ENCODE assay signal across 9 cellular contexts in the genomic region with DNA sequence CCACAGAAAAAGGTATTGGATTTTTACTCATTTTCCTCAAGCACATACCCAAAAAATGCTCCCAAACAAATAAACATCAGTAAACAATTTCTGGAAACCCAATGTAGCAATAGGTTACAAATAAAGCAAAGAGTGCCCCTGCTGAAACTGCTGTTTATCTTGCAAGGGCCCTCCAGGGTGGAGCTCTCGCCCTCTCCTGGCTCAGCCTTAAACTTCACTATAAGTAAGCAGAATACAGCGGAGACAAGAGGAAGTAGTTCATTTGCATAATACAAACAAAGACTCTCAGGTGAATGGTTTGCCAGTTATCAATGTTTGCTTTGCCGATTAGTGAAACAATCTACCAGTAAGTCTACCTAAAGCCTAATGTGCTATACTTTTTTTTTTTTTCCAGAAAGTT.
A peak's percentile ranks its signal among the peaks of the same experiment; 100 is the strongest.
DNase-seq lines count a peak whose midpoint lies in the region; ATAC-seq, FAIRE-seq and TF ChIP-seq lines count a peak whose summit lies in the region.
"Had no signal": no experiment of that assay in that cellular context is flagged by ENCODE, and none has a peak within 500 bp of the region (broad histone marks: within the 10 kb centered on the region; RNA-seq: fewer than 3 reads in every experiment).

No MANE protein-coding gene starts in this region.

- no peak overlapping the region for H3K4me3 Mint-ChIP-seq in Calu3 (ENCODE audit: low read depth, unreplicated experiment)
- H3K4me3 Mint-ChIP-seq in stimulated activated effector memory CD8-positive, alpha-beta T cell treated with anti-CD3 and anti-CD28 coated beads, Interleukin-12 subunit alpha, Interleukin-12 subunit beta, amount 100 ng/mL, for 72 hours = no peak overlapping the region
- H3K4me3 Mint-ChIP-seq: central memory CD8-positive, alpha-beta T cell had no signal

- H3K36me3 Mint-ChIP-seq in Calu3 (ENCODE audit: insufficient read depth, unreplicated experiment) = no peaks in the 10 kb centered on the region
- H3K36me3 Mint-ChIP-seq in stimulated activated effector memory CD8-positive, alpha-beta T cell treated with anti-CD3 and anti-CD28 coated beads, Interleukin-12 subunit alpha, Interleukin-12 subunit beta, amount 100 ng/mL, for 72 hours = no peaks in the 10 kb centered on the region

- no peaks in the 10 kb centered on the region for H3K4me1 ChIP-seq in K562 (replicated peaks in 1 of 2; ENCODE audit: control insufficient read depth in 2 of 2, insufficient read depth in 2 of 2, low read length in 2 of 2)

- no peaks in the 10 kb centered on the region for H3K79me2 ChIP-seq in K562 (ENCODE audit: control insufficient read depth, insufficient read depth, low read length)

- TF ChIP-seq POLR2A in K562 (conservative IDR thresholded peaks at IDR 0.05) = no peak

- BruUV-seq in Calu3 (replicated peaks; lab: Mats Ljungman, UMichigan) = no TSS peak
- no TSS peak for BruUV-seq in K562 (replicated peaks; lab: Mats Ljungman, UMichigan)

- in situ Hi-C loops in K562 (cut with MboI) = no loop called here

- intact Hi-C loops in Calu3 (cut with micrococcal nuclease; ENCODE audit: unreplicated experiment) (loop anchor here (5.0 kb wide), 1 partner anchor 1040 kb away; no protein-coding TSS in a partner anchor), K562 (cut with micrococcal nuclease) (no loop called here)

- 2% methylated on average over 3 of the region's 3 CpGs for WGBS in K562 (ENCODE audit: insufficient coverage, low coverage, missing lambda C conversion rate)

- CTCF ChIA-PET in Calu3 (lab: Charles Lee) (interaction anchor here (0.7 to 1.0 kb wide), 2 partner anchors 140 to 544 kb away, joined by 3 read pairs; no protein-coding TSS in a partner anchor), K562 (lab: Yijun Ruan, JAX; ENCODE audit: low intra/inter-chr PET ratio) (no interaction called here)

- no peak overlapping the region for H3K27ac ChIP-seq in K562 (ENCODE audit: extremely low read depth, low read depth, low read length)

- POLR2A ChIA-PET in K562 (lab: Yijun Ruan, JAX) = no interaction called here

- FAIRE-seq in K562 (lab: Jason Lieb, UNC) = peak; percentile 65

- no peaks in the 10 kb centered on the region for H3K9me3 ChIP-seq in K562 (replicated peaks; ENCODE audit: control insufficient read depth, insufficient read depth, low read depth, low read length)

- TF ChIP-seq CTCF in Calu3 (IDR thresholded peaks at IDR 0.05; ENCODE audit: unreplicated experiment) (no peak), K562 (IDR thresholded peaks at IDR 0.05 in 2 of 3, conservative IDR thresholded peaks at IDR 0.05 in 1 of 3; ENCODE audit: insufficient read depth in 2 of 3, low read depth in 1 of 3, low read length in 3 of 3) (peak; percentile 46 to 65 (median 53); a peak in 5 of 6 replicates)

- no peaks in the 10 kb centered on the region for H3K27me3 Mint-ChIP-seq in Calu3 (ENCODE audit: unreplicated experiment)
- H3K27me3 Mint-ChIP-seq: central memory CD8-positive, alpha-beta T cell had no signal

- H3K4me3 ChIP-seq in K562 = no peak overlapping the region

- no peak; a peak in 2 of 4 replicates for TF ChIP-seq RAD21 in K562 (CRISPR knock-in tag; conservative IDR thresholded peaks at IDR 0.05 in 1 of 2, IDR thresholded peaks at IDR 0.05 in 1 of 2)

- H3K9me1 ChIP-seq in K562 (ENCODE audit: control insufficient read depth, insufficient read depth, low read length) = no peaks in the 10 kb centered on the region

- no peak overlapping the region for H3K27ac Mint-ChIP-seq in Calu3 (ENCODE audit: unreplicated experiment)
- no peak overlapping the region for H3K27ac Mint-ChIP-seq in stimulated activated effector memory CD8-positive, alpha-beta T cell treated with anti-CD3 and anti-CD28 coated beads, Interleukin-12 subunit alpha, Interleukin-12 subunit beta, amount 100 ng/mL, for 72 hours

- TF ChIP-seq EP300 in K562 (IDR thresholded peaks at IDR 0.05; ENCODE audit: low read length) = no peak

- H2AFZ ChIP-seq in K562 (ENCODE audit: low read depth, low read length) = no peak overlapping the region

- H3K36me3 ChIP-seq in K562 (ENCODE audit: control insufficient read depth, insufficient read depth, low read length) = no peaks in the 10 kb centered on the region

- ATAC-seq in GM19328 (IDR thresholded peaks at IDR 0.05; ENCODE audit: unreplicated experiment) (peak; percentile 81), HG03432 (IDR thresholded peaks at IDR 0.05; ENCODE audit: unreplicated experiment) (peak; percentile 76), K562 (peak; percentile 90)
- ATAC-seq in stimulated activated effector memory CD8-positive, alpha-beta T cell treated with anti-CD3 and anti-CD28 coated beads, Interleukin-12 subunit alpha, Interleukin-12 subunit beta, amount 100 ng/mL, for 72 hours = no peak

- no peak overlapping the region for H3K4me2 ChIP-seq in K562 (ENCODE audit: insufficient read depth, low read length)

- peak; percentile 53 for DNase-seq in Calu3
- DNase-seq in K562 (ENCODE audit: extremely low read depth in 1 of 4, low spot score in 3 of 4) = peak; percentile 13 to 40 (median 18)
- no peak for DNase-seq in hypothalamus (lab: John Stamatoyannopoulos, UW)
- no peak for DNase-seq in stimulated activated effector memory CD8-positive, alpha-beta T cell treated with anti-CD3 and anti-CD28 coated beads, Interleukin-12 subunit alpha, Interleukin-12 subunit beta, amount 100 ng/mL, for 72 hours (ENCODE audit: low spot score in 2 of 2)
- no peak for DNase-seq in stimulated activated naive CD4-positive, alpha-beta T cell treated with Interleukin-2 at 50 U/mL for 16 hours (lab: John Stamatoyannopoulos, UW)
- no peak for DNase-seq in NK-92 (lab: John Stamatoyannopoulos, UW; ENCODE audit: unreplicated experiment)

- H3K9ac ChIP-seq in K562 (ENCODE audit: insufficient read depth in 1 of 2, low read depth in 2 of 2, low read length in 2 of 2) = no peak overlapping the region

- no peaks in the 10 kb centered on the region for H3K27me3 ChIP-seq in K562 (ENCODE audit: control insufficient read depth in 2 of 2, insufficient read depth in 2 of 2, low read length in 2 of 2)

- no peaks in the 10 kb centered on the region for H4K20me1 ChIP-seq in K562 (replicated peaks; ENCODE audit: control insufficient read depth, insufficient read depth, low read length)

- H3K9me3 Mint-ChIP-seq in Calu3 (ENCODE audit: low read depth, unreplicated experiment) = peaks cover 4% of the 10 kb centered on the region
- H3K9me3 Mint-ChIP-seq in stimulated activated effector memory CD8-positive, alpha-beta T cell treated with anti-CD3 and anti-CD28 coated beads, Interleukin-12 subunit alpha, Interleukin-12 subunit beta, amount 100 ng/mL, for 72 hours = peaks cover 3% of the 10 kb centered on the region
- H3K9me3 Mint-ChIP-seq: central memory CD8-positive, alpha-beta T cell had no signal

- H3K4me1 Mint-ChIP-seq in Calu3 (ENCODE audit: low read depth, unreplicated experiment) = peaks cover 17% of the 10 kb centered on the region
- H3K4me1 Mint-ChIP-seq in stimulated activated effector memory CD8-positive, alpha-beta T cell treated with anti-CD3 and anti-CD28 coated beads, Interleukin-12 subunit alpha, Interleukin-12 subunit beta, amount 100 ng/mL, for 72 hours = no peaks in the 10 kb centered on the region

TF ChIP-seq in K562, 482 proteins besides CTCF, POLR2A, EP300 and RAD21:
- TF ChIP-seq, protein P1, sequence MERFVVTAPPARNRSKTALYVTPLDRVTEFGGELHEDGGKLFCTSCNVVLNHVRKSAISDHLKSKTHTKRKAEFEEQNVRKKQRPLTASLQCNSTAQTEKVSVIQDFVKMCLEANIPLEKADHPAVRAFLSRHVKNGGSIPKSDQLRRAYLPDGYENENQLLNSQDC (CRISPR knock-in tag; IDR thresholded peaks at IDR 0.05) = no peak
- TF ChIP-seq, protein P2, sequence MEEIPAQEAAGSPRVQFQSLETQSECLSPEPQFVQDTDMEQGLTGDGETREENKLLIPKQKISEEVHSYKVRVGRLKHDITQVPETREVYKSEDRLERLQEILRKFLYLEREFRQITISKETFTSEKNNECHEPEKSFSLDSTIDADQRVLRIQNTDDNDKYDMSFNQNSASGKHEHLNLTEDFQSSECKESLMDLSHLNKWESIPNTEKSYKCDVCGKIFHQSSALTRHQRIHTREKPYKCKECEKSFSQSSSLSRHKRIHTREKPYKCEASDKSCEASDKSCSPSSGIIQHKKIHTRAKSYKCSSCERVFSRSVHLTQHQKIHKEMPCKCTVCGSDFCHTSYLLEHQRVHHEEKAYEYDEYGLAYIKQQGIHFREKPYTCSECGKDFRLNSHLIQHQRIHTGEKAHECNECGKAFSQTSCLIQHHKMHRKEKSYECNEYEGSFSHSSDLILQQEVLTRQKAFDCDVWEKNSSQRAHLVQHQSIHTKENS (CRISPR knock-in tag; IDR thresholded peaks at IDR 0.05) = no peak
- TF ChIP-seq CCNT2 (IDR thresholded peaks at IDR 0.05; ENCODE audit: borderline replicate concordance, extremely low read depth, insufficient read length, low read depth, low read length) (no peak), CCAR2 (IDR thresholded peaks at IDR 0.05; ENCODE audit: low read depth, low read length) (no peak), EP400 (IDR thresholded peaks at IDR 0.05) (no peak)

Comparison
In these comparisons a context has a peak if more than half of its experiments do, and no peak if none do; other contexts are left out.
1. DNase-seq: peak in Calu3 (single experiment) and K562 (4 of 4); none in hypothalamus (0 of 51), stimulated activated effector memory CD8-positive, alpha-beta T cell treated with anti-CD3 and anti-CD28 coated beads, Interleukin-12 subunit alpha, Interleukin-12 subunit beta, amount 100 ng/mL, for 72 hours (0 of 2), stimulated activated naive CD4-positive, alpha-beta T cell treated with Interleukin-2 at 50 U/mL for 16 hours (single experiment) and NK-92 (single experiment).